In the genomic region with DNA sequence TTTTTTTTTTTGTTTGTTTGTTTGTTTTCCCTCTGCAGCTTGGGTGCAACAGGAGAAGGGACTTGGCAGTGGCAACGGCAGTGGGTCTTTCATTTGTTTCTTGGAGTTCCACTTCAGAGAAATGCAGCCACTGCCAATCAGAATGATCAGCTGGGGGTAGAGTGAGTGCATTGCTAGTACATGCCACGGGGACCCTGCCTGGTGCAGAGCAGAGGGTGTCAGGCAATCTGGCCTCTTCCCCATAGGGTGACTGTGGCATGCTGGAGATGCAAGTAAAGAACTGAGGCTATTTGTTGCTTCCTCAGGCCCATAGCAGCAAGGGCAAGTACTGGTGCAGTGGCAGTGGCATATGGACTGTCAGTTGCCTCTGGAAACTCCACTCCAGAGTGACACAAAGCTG, we compare ENCODE assay signal across 8 cellular contexts.
"Had no signal": no experiment of that assay in that cellular context is flagged by ENCODE, and none has a peak within 500 bp of the region (broad histone marks: within the 10 kb centered on the region; RNA-seq: fewer than 3 reads in every experiment).

No MANE protein-coding gene starts in this region.

- H3K36me3 Mint-ChIP-seq: IgD-negative memory B cell had no signal

- DNase-seq: IMR-90, KBM-7, KG1 had no signal

- H3K27me3 Mint-ChIP-seq: IgD-negative memory B cell had no signal

- ATAC-seq: HepG2, K562 had no signal

- H3K27ac ChIP-seq: HL-60, KMS-11 had no signal

- H3K4me3 Mint-ChIP-seq: IgD-negative memory B cell had no signal

- H3K27ac Mint-ChIP-seq: IgD-negative memory B cell had no signal

- H3K4me2 ChIP-seq: KMS-11 had no signal

- H3K4me1 Mint-ChIP-seq: IgD-negative memory B cell had no signal

- H3K4me3 ChIP-seq: K562 had no signal
